ENCODE assay signal across 14 cellular contexts in the genomic region with DNA sequence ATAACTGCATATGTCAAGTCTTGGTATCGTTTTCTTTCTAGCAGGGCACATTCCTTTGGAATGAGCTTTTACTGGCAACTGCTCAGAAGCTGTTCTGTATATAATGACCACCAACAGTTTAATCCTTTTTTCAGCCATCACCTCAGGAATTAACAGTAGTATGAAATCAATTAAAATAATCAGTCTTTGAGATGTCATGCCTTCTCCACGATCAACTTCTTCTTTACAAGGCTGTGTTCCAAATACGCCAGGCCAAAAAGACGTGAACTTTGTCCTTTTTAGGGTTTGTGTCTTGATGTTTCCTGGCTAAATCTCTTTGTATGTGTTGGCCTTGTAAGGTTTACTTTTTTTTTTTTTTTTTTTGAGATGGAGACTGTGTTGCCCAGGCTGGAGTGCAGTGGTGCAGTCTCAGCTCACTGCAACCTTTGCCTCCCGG. TPM values are rescaled to one million over a fixed set of nuclear protein-coding genes. Genes with fewer than 3 reads are reported as not detected.
DNase-seq lines count a peak whose midpoint lies in the region; ATAC-seq, FAIRE-seq and TF ChIP-seq lines count a peak whose summit lies in the region.
"Had no signal": no experiment of that assay in that cellular context is flagged by ENCODE, and none has a peak within 500 bp of the region (broad histone marks: within the 10 kb centered on the region; RNA-seq: fewer than 3 reads in every experiment).

No MANE protein-coding gene starts in this region.

- no peaks in the 10 kb centered on the region for H3K9me3 ChIP-seq in CD4-positive, alpha-beta memory T cell (ENCODE audit: control insufficient read depth in 1 of 2, low read length in 2 of 2)

- peaks cover 9% of the 10 kb centered on the region for H3K36me3 Mint-ChIP-seq in memory B cell
- H3K36me3 Mint-ChIP-seq in activated T-helper 2 cell treated with anti-CD3 and anti-CD28 coated beads, Interferon-gamma antibody, Interleukin-2, Interleukin-4, amounts not matched to agents 10 μg/mL and 5 μg/mL and 100 μg/mL, durations not matched to agents 14 hours and 24 hours and 36 hours (ENCODE audit: low read depth) = peaks cover 60% of the 10 kb centered on the region
- peaks cover 46% of the 10 kb centered on the region for H3K36me3 Mint-ChIP-seq in T-helper 2 cell treated with Interferon-gamma antibody and Interleukin-4, amounts not matched to agents 5 μg/mL and 100 μg/mL, for 36 hours (ENCODE audit: low read depth)
- H3K36me3 Mint-ChIP-seq in CD4-positive, alpha-beta memory T cell = peaks cover 24 to 31% of the 10 kb centered on the region in 2 donors

- H3K9me3 Mint-ChIP-seq in memory B cell = peaks cover 3% of the 10 kb centered on the region
- no peaks in the 10 kb centered on the region for H3K9me3 Mint-ChIP-seq in activated T-helper 2 cell treated with anti-CD3 and anti-CD28 coated beads, Interferon-gamma antibody, Interleukin-2, Interleukin-4, amounts not matched to agents 10 μg/mL and 5 μg/mL and 100 μg/mL, durations not matched to agents 14 hours and 24 hours and 36 hours
- H3K9me3 Mint-ChIP-seq in T-helper 2 cell treated with Interferon-gamma antibody and Interleukin-4, amounts not matched to agents 5 μg/mL and 100 μg/mL, for 36 hours = no peaks in the 10 kb centered on the region
- peaks cover 0 to 2% (median 0%) of the 10 kb centered on the region in 8 donors for H3K9me3 Mint-ChIP-seq in CD4-positive, alpha-beta memory T cell

- TF ChIP-seq CTCF in astrocyte of the spinal cord (IDR thresholded peaks at IDR 0.05; ENCODE audit: low read depth, low read length) = no peak

- peaks cover 4% of the 10 kb centered on the region for H3K4me1 ChIP-seq in CD4-positive, alpha-beta memory T cell (ENCODE audit: insufficient read depth, low read length)

- H3K4me3 ChIP-seq in astrocyte of the spinal cord (ENCODE audit: low read depth, low read length) = no peak overlapping the region
- no peak overlapping the region for H3K4me3 ChIP-seq in CD4-positive, alpha-beta memory T cell (ENCODE audit: low read length in 2 of 2)
- H3K4me3 ChIP-seq: BLaER1 treated with 17β-estradiol and CSF1 and Interleukin-3, amounts not matched to agents 10 nM and 100 nM had no signal

- H3K27me3 ChIP-seq in CD4-positive, alpha-beta memory T cell (ENCODE audit: insufficient read depth, low read length) = no peaks in the 10 kb centered on the region
- H3K27me3 ChIP-seq: BLaER1 treated with 17β-estradiol and CSF1 and Interleukin-3, amounts not matched to agents 10 nM and 100 nM had no signal

- intact Hi-C loops in activated T-helper 2 cell treated with anti-CD3 and anti-CD28 coated beads, Interferon-gamma antibody, Interleukin-2, Interleukin-4, amounts not matched to agents 10 μg/mL and 5 μg/mL and 100 μg/mL, durations not matched to agents 14 hours and 24 hours and 36 hours (cut with micrococcal nuclease) = no loop called here
- intact Hi-C loops in CD4-positive, alpha-beta memory T cell (cut with micrococcal nuclease) = no loop called here

- no peak for ATAC-seq in memory B cell (ENCODE audit: low read depth)
- ATAC-seq: Right ventricle myocardium inferior had no signal

- no peak for FAIRE-seq in GM19239 (lab: Jason Lieb, UNC)
- FAIRE-seq: frontal cortex had no signal

- in situ Hi-C loops in astrocyte of the spinal cord (cut with HindIII; ENCODE audit: low sequenced_read_pairs) = no loop called here

- H3K27ac Mint-ChIP-seq in memory B cell = peak overlapping the region; percentile 8
- H3K27ac Mint-ChIP-seq in activated T-helper 2 cell treated with anti-CD3 and anti-CD28 coated beads, Interferon-gamma antibody, Interleukin-2, Interleukin-4, amounts not matched to agents 10 μg/mL and 5 μg/mL and 100 μg/mL, durations not matched to agents 14 hours and 24 hours and 36 hours = no peak overlapping the region
- no peak overlapping the region for H3K27ac Mint-ChIP-seq in T-helper 2 cell treated with Interferon-gamma antibody and Interleukin-4, amounts not matched to agents 5 μg/mL and 100 μg/mL, for 36 hours
- H3K27ac Mint-ChIP-seq in CD4-positive, alpha-beta memory T cell = peak overlapping the region in 2 of 7 donors; percentile 1 to 20

- peaks cover 35% of the 10 kb centered on the region for H3K4me1 Mint-ChIP-seq in memory B cell
- H3K4me1 Mint-ChIP-seq in activated T-helper 2 cell treated with anti-CD3 and anti-CD28 coated beads, Interferon-gamma antibody, Interleukin-2, Interleukin-4, amounts not matched to agents 10 μg/mL and 5 μg/mL and 100 μg/mL, durations not matched to agents 14 hours and 24 hours and 36 hours (ENCODE audit: low read depth) = peaks cover 32% of the 10 kb centered on the region
- peaks cover 24% of the 10 kb centered on the region for H3K4me1 Mint-ChIP-seq in T-helper 2 cell treated with Interferon-gamma antibody and Interleukin-4, amounts not matched to agents 5 μg/mL and 100 μg/mL, for 36 hours (ENCODE audit: low read depth)
- peaks cover 21 to 39% (median 29%) of the 10 kb centered on the region in 4 donors for H3K4me1 Mint-ChIP-seq in CD4-positive, alpha-beta memory T cell

- CTCF ChIA-PET in CD4-positive, alpha-beta memory T cell (lab: Charles Lee; ENCODE audit: partially characterized antibody) = no interaction called here

- POLR2A ChIA-PET in CD4-positive, alpha-beta memory T cell (lab: Charles Lee; ENCODE audit: partially characterized antibody) = interaction anchor here (0.7 kb wide), 1 partner anchor 54 kb away, joined by 3 read pairs; no protein-coding TSS in a partner anchor

- no peak overlapping the region for H3K4me3 Mint-ChIP-seq in memory B cell
- no peak overlapping the region for H3K4me3 Mint-ChIP-seq in activated T-helper 2 cell treated with anti-CD3 and anti-CD28 coated beads, Interferon-gamma antibody, Interleukin-2, Interleukin-4, amounts not matched to agents 10 μg/mL and 5 μg/mL and 100 μg/mL, durations not matched to agents 14 hours and 24 hours and 36 hours (ENCODE audit: low read depth)
- no peak overlapping the region for H3K4me3 Mint-ChIP-seq in T-helper 2 cell treated with Interferon-gamma antibody and Interleukin-4, amounts not matched to agents 5 μg/mL and 100 μg/mL, for 36 hours
- H3K4me3 Mint-ChIP-seq in CD4-positive, alpha-beta memory T cell = no peak overlapping the region

- DNase-seq in AG08395 (ENCODE audit: low spot score) = peak; percentile 62
- DNase-seq in HT1080 (ENCODE audit: low read depth) = peak; percentile 68
- DNase-seq in astrocyte of the spinal cord (ENCODE audit: low read depth, low spot score) = peak; percentile 88
- no peak for DNase-seq in memory B cell (ENCODE audit: low spot score in 2 of 2)
- no peak for DNase-seq in GM19239 (ENCODE audit: insufficient read length, low spot score)
- no peak for DNase-seq in activated T-helper 2 cell treated with anti-CD3 and anti-CD28 coated beads, Interferon-gamma antibody, Interleukin-2, Interleukin-4, amounts not matched to agents 10 μg/mL and 5 μg/mL and 100 μg/mL, durations not matched to agents 14 hours and 24 hours and 36 hours (ENCODE audit: low spot score)
- DNase-seq in T-helper 2 cell treated with Interferon-gamma antibody and Interleukin-4, amounts not matched to agents 5 μg/mL and 100 μg/mL, for 36 hours (ENCODE audit: low spot score) = no peak
- DNase-seq in CD4-positive, alpha-beta memory T cell = no peak
- DNase-seq: activated T-cell treated with anti-CD3 and anti-CD28 coated beads, Interleukin-2, amount 50 U/mL, for 1 hour; NCI-H1105 had no signal

- no peak overlapping the region for H3K27ac ChIP-seq in CD4-positive, alpha-beta memory T cell (ENCODE audit: low read depth, low read length)
- H3K27ac ChIP-seq: BLaER1 treated with 17β-estradiol and CSF1 and Interleukin-3, amounts not matched to agents 10 nM and 100 nM; VCaP had no signal

- H3K36me3 ChIP-seq in CD4-positive, alpha-beta memory T cell (ENCODE audit: insufficient read depth, low read length) = peaks cover 9% of the 10 kb centered on the region

- H3K27me3 Mint-ChIP-seq in memory B cell = no peaks in the 10 kb centered on the region
- no peaks in the 10 kb centered on the region for H3K27me3 Mint-ChIP-seq in activated T-helper 2 cell treated with anti-CD3 and anti-CD28 coated beads, Interferon-gamma antibody, Interleukin-2, Interleukin-4, amounts not matched to agents 10 μg/mL and 5 μg/mL and 100 μg/mL, durations not matched to agents 14 hours and 24 hours and 36 hours (ENCODE audit: low read depth)
- H3K27me3 Mint-ChIP-seq in T-helper 2 cell treated with Interferon-gamma antibody and Interleukin-4, amounts not matched to agents 5 μg/mL and 100 μg/mL, for 36 hours (ENCODE audit: low read depth) = no peaks in the 10 kb centered on the region
- no peaks in the 10 kb centered on the region for H3K27me3 Mint-ChIP-seq in CD4-positive, alpha-beta memory T cell

RNA-seq across cellular contexts. Expression of a gene that starts 54.9 kb away (rescaled TPM):
- 10.4 and 13.3 TPM in 2 replicates for total RNA-seq in HT1080 (2014; rRNA removed; shearing (Covaris generic))
- 16.6 and 20.7 TPM in 2 replicates for polyA plus RNA-seq in HT1080 (2015; cell fraction: cytosol; rRNA removed)
- polyA plus RNA-seq in HT1080 (2015; cell fraction: nucleus; rRNA removed) = 41.0 and 41.4 TPM in 2 replicates
- 95.7 and 99.4 TPM in 2 replicates for total RNA-seq in activated T-helper 2 cell treated with anti-CD3 and anti-CD28 coated beads, Interferon-gamma antibody, Interleukin-2, Interleukin-4, amounts not matched to agents 10 μg/mL and 5 μg/mL and 100 μg/mL, durations not matched to agents 14 hours and 24 hours and 36 hours
- 10 to 100 TPM; 57.3 to 69.9 TPM for total RNA-seq in CD4-positive, alpha-beta memory T cell
- polyA plus RNA-seq in CD4-positive, alpha-beta memory T cell = 10 to 100 TPM in 1 of 2 donors, 1 to 10 TPM in 1; 1.9 to 11.0 TPM

Comparison
In these comparisons a context has a peak if more than half of its experiments do, and no peak if none do; other contexts are left out.
1. DNase-seq: peak in AG08395 (single experiment), HT1080 (single experiment) and astrocyte of the spinal cord (single experiment); none in memory B cell (0 of 2), GM19239 (single experiment), activated T-helper 2 cell treated with anti-CD3 and anti-CD28 coated beads, Interferon-gamma antibody, Interleukin-2, Interleukin-4, amounts not matched to agents 10 μg/mL and 5 μg/mL and 100 μg/mL, durations not matched to agents 14 hours and 24 hours and 36 hours (single experiment), T-helper 2 cell treated with Interferon-gamma antibody and Interleukin-4, amounts not matched to agents 5 μg/mL and 100 μg/mL, for 36 hours (single experiment) and CD4-positive, alpha-beta memory T cell (0 of 5).